Comparison of ENCODE assay signal across 19 cellular contexts in the genomic region with DNA sequence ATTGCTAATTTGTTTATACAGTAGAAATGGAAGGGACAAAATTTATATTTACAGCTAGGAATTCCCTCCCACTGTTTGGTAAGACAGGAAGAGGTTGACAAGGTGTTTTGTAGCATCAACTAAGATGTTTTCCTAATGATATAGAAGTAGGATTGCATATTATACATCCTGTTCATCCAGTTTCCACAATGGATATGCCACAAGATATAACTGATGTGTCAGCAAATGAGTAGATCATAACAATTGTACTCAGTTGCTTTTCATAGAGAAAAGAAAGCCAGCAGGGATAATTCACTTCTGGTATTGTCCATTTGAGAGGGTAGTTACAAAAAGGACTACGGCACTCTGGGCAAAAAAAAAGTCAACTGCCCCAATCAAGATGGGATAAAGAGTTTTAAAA.
"Had no signal": no experiment of that assay in that cellular context is flagged by ENCODE, and none has a peak within 500 bp of the region (broad histone marks: within the 10 kb centered on the region; RNA-seq: fewer than 3 reads in every experiment).

No MANE protein-coding gene starts in this region.

- ATAC-seq: T-cell had no signal

- H3K4me3 ChIP-seq: MG63 had no signal

- DNase-seq: KBM-7, MG63, NCI-H1092 treated with DMSO at 0.1 percent for 48 hours, NCI-H1436, NCI-H187, NCI-H2029, NCI-H2081 treated with DMSO at 0.1 percent for 48 hours, NCI-H2171, NCI-H226, NCI-H446, NCI-H510A, NCI-H524 treated with DMSO at 0.1 percent for 48 hours, NCI-H69, NCI-H774, RPMI8226, SHP77, SK-N-SH, SW 1271, T-cell had no signal
